In genomic region chr7:75650062-75650461, GRCh38 we compare ENCODE assay signal across 13 cellular contexts.
DNase-seq lines count a peak whose midpoint lies in the region; ATAC-seq and TF ChIP-seq lines count a peak whose summit lies in the region.
"Had no signal": no experiment of that assay in that cellular context is flagged by ENCODE, and none has a peak within 500 bp of the region (broad histone marks: within the 10 kb centered on the region; RNA-seq: fewer than 3 reads in every experiment).

No MANE protein-coding gene starts in this region.

- peak overlapping the region; percentile 18 to 54 (median 38) for H3K27ac Mint-ChIP-seq in nephron
- H3K27ac Mint-ChIP-seq: IgD-negative memory B cell; T-helper 1 cell treated with Interleukin-12 subunit alpha and Interleukin-12 subunit beta and Interleukin-4 antibody, amounts not matched to agents 30 μg/mL and 1 μg/mL, for 36 hours had no signal

- WGBS in esophagus, 2 donors: 44 to 58% methylated on average over 7 of the region's 7 CpGs

- H3F3A ChIP-seq in MM.1S (ENCODE audit: insufficient read depth, low read length): no peaks in the 10 kb centered on the region

- H3K36me3 ChIP-seq in esophagus (ENCODE audit: control insufficient read depth in 2 of 2, insufficient read depth in 2 of 2, low read length in 1 of 2) (peaks cover 0 to 3% of the 10 kb centered on the region in 2 donors), MM.1S (replicated peaks; ENCODE audit: insufficient read depth, low read length) (no peaks in the 10 kb centered on the region)

- H3K4me1 Mint-ChIP-seq in nephron: peaks cover 14% of the 10 kb centered on the region
- H3K4me1 Mint-ChIP-seq: IgD-negative memory B cell had no signal

- H3K4me1 ChIP-seq in esophagus (ENCODE audit: control insufficient read depth in 2 of 2, insufficient read depth in 2 of 2, low read length in 1 of 2): peaks cover 7% of the 10 kb centered on the region in 2 donors
- no peaks in the 10 kb centered on the region for H3K4me1 ChIP-seq in MM.1S (ENCODE audit: low read length)

- no peak overlapping the region for H3K9ac ChIP-seq in MM.1S (ENCODE audit: low read length)

- TF ChIP-seq CTCF in nephron (IDR thresholded peaks at IDR 0.05; ENCODE audit: unreplicated experiment in 3 of 3): no peak
- no peak for TF ChIP-seq CTCF in MM.1S (IDR thresholded peaks at IDR 0.05; ENCODE audit: low read length)

- H3K9me2 ChIP-seq in MM.1S (replicated peaks; ENCODE audit: insufficient read depth, low read length): no peaks in the 10 kb centered on the region

- no peak overlapping the region for H3K4me3 Mint-ChIP-seq in nephron
- H3K4me3 Mint-ChIP-seq: IgD-negative memory B cell; T-helper 1 cell treated with Interleukin-12 subunit alpha and Interleukin-12 subunit beta and Interleukin-4 antibody, amounts not matched to agents 30 μg/mL and 1 μg/mL, for 36 hours had no signal

- no peak overlapping the region for H3K4me2 ChIP-seq in MM.1S (ENCODE audit: low read depth, low read length)

- intact Hi-C loops in Right ventricle myocardium superior (cut with DNase I): no loop called here
- intact Hi-C loops in Right ventricle myocardium inferior (cut with DNase I): loop anchor here (10.0 kb wide), 1 partner anchor 65 kb away; no protein-coding TSS in a partner anchor

- H3K9me3 ChIP-seq in esophagus (ENCODE audit: control insufficient read depth in 2 of 2, insufficient read depth in 1 of 2, low read depth in 1 of 2, low read length in 1 of 2) (no peaks in the 10 kb centered on the region), MM.1S (replicated peaks; ENCODE audit: insufficient read depth, low read length) (no peaks in the 10 kb centered on the region)

- no peak overlapping the region for H3K4me3 ChIP-seq in esophagus (ENCODE audit: low read depth in 1 of 2, low read length in 2 of 2)
- no peak overlapping the region for H3K4me3 ChIP-seq in MM.1S (ENCODE audit: low read length)

- no peaks in the 10 kb centered on the region for H3K79me2 ChIP-seq in MM.1S (ENCODE audit: low read length)

- no peaks in the 10 kb centered on the region for H3K9me3 Mint-ChIP-seq in nephron
- H3K9me3 Mint-ChIP-seq: IgD-negative memory B cell; T-helper 1 cell treated with Interleukin-12 subunit alpha and Interleukin-12 subunit beta and Interleukin-4 antibody, amounts not matched to agents 30 μg/mL and 1 μg/mL, for 36 hours had no signal

- H4K20me1 ChIP-seq in MM.1S (ENCODE audit: insufficient read depth, low read length): no peaks in the 10 kb centered on the region

- peaks cover 3% of the 10 kb centered on the region for H3K36me3 Mint-ChIP-seq in nephron (ENCODE audit: low read depth)
- H3K36me3 Mint-ChIP-seq: IgD-negative memory B cell had no signal

- H3K27me3 Mint-ChIP-seq in nephron (ENCODE audit: low read depth): no peaks in the 10 kb centered on the region
- H3K27me3 Mint-ChIP-seq: IgD-negative memory B cell had no signal

- ATAC-seq in Right ventricle myocardium superior (ENCODE audit: poor library complexity) (peak; percentile 27), Right ventricle myocardium inferior (no peak), HG02623 (IDR thresholded peaks at IDR 0.05; ENCODE audit: unreplicated experiment) (no peak), HG03442 (IDR thresholded peaks at IDR 0.05; ENCODE audit: unreplicated experiment) (no peak)

- DNase-seq in Right ventricle myocardium superior (peak; percentile 49), Right ventricle myocardium inferior (ENCODE audit: missing footprints) (no peak), NCI-H526 treated with DMSO at 0.1 percent for 48 hours (lab: John Stamatoyannopoulos, UW) (no peak), MM.1S (no peak)
- DNase-seq: activated CD8-positive, alpha-beta memory T cell treated with anti-CD3 and anti-CD28 coated beads, Interleukin-2, amount 50 U/mL, for 48 hours; NCI-H2171; stimulated activated CD4-positive, alpha-beta T cell treated with anti-CD3 and anti-CD28 coated beads, Interleukin-2, amount 100 ng/mL, for 48 hours had no signal

- no peaks in the 10 kb centered on the region for H3K27me3 ChIP-seq in esophagus (ENCODE audit: control insufficient read depth in 1 of 2, insufficient read depth in 2 of 2, low read length in 2 of 2)
- H3K27me3 ChIP-seq in MM.1S (replicated peaks; ENCODE audit: insufficient read depth, low read length): no peaks in the 10 kb centered on the region

- H2AFZ ChIP-seq in MM.1S (ENCODE audit: low read length): no peak overlapping the region

- H3K27ac ChIP-seq in esophagus (ENCODE audit: low read depth in 2 of 2, low read length in 1 of 2) (peak overlapping the region; percentile 12 to 22), MM.1S (ENCODE audit: low read length) (no peak overlapping the region)
